In the genomic region with DNA sequence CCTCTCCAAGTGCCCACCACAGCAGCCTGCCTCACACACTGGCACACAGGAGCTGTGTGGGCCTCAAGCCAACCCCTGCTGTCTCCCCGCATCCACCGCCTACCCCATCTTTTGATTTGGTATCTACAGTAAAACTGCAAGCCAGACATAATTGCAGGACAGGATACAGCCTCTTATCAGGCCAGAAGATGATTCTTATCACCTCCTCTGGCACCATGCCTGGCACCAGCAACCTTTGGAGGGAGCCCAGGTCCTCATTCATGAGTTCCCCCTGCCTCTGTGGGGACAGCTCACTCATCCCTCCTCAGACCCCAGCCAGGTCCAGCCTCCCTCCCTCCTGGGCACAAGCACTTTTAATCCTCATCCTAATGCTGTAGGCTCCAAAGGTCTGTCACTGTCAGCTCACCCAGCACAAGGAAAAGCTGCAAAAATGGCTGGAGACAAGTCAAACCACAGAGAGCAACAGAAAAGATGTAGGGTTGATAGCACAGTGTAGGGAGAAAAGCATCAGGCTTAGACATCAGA, we compare ENCODE assay signal across 16 cellular contexts. TPM values are rescaled to one million over a fixed set of nuclear protein-coding genes. Genes with fewer than 3 reads are reported as not detected.
DNase-seq lines count a peak whose midpoint lies in the region; ATAC-seq and TF ChIP-seq lines count a peak whose summit lies in the region.
"Had no signal": no experiment of that assay in that cellular context is flagged by ENCODE, and none has a peak within 500 bp of the region (broad histone marks: within the 10 kb centered on the region; RNA-seq: fewer than 3 reads in every experiment).

No MANE protein-coding gene starts in this region.

- H3K4me1 Mint-ChIP-seq in CD14-positive monocyte, result peaks cover 14% of the 10 kb centered on the region

- H3K27me3 ChIP-seq in iPS-15b (ENCODE audit: control insufficient read depth, insufficient read depth, low read length), result no peaks in the 10 kb centered on the region
- H3K27me3 ChIP-seq: right lobe of liver had no signal

- DNase-seq in CD14-positive monocyte (ENCODE audit: low spot score) (peak; percentile 22), G401 (ENCODE audit: low spot score) (peak; percentile 44), AML-193 (lab: John Stamatoyannopoulos, UW) (no peak), NCI-H69 (lab: John Stamatoyannopoulos, UW) (no peak), NCI-H774 (lab: John Stamatoyannopoulos, UW) (no peak)
- DNase-seq: activated CD4-positive, alpha-beta T cell treated with anti-CD3 and anti-CD28 coated beads for 4 hours; activated T-cell treated with anti-CD3 and anti-CD28 coated beads, Interleukin-2, amount 50 U/mL, for 72 hours; CD8-positive, alpha-beta memory T cell; lower lobe of right lung; OCI-M1; stimulated activated naive B cell treated with anti-CD40 and anti-IgM and Interleukin-4, amounts not matched to agents 10 μg/mL and 1 μg/mL and 100 μg/mL, for 72 hours had no signal

- H3K9me3 Mint-ChIP-seq in CD14-positive monocyte, result peaks cover 0 to 1% (median 0%) of the 10 kb centered on the region in 7 donors
- H3K9me3 Mint-ChIP-seq: activated T-cell treated with anti-CD3 and anti-CD28 coated beads, Interleukin-2, amount 50 U/mL, for 72 hours; CD8-positive, alpha-beta memory T cell; dendritic cell treated with granulocyte-macrophage colony-stimulating factor and Interleukin-4, amounts not matched to agents 40 ng/mL and 50 ng/mL, for 4 days; stimulated activated naive B cell treated with anti-CD40 and anti-IgM and Interleukin-4, amounts not matched to agents 10 μg/mL and 1 μg/mL and 100 μg/mL, for 72 hours had no signal

- peak overlapping the region; percentile 12 for H3K9ac ChIP-seq in iPS-15b (ENCODE audit: low read depth, low read length)

- no peak overlapping the region for H3K4me3 Mint-ChIP-seq in CD14-positive monocyte
- H3K4me3 Mint-ChIP-seq: activated T-cell treated with anti-CD3 and anti-CD28 coated beads, Interleukin-2, amount 50 U/mL, for 72 hours; dendritic cell treated with granulocyte-macrophage colony-stimulating factor and Interleukin-4, amounts not matched to agents 40 ng/mL and 50 ng/mL, for 4 days; stimulated activated naive B cell treated with anti-CD40 and anti-IgM and Interleukin-4, amounts not matched to agents 10 μg/mL and 1 μg/mL and 100 μg/mL, for 72 hours had no signal

- peak; percentile 64 for ATAC-seq in SK-N-SH treated with all-trans-retinoic acid at 6 μM for 48 hours
- no peak for ATAC-seq in HG03095 (IDR thresholded peaks at IDR 0.05; ENCODE audit: unreplicated experiment)
- ATAC-seq: lower lobe of right lung; right lobe of liver; stimulated activated naive B cell treated with anti-CD40 and anti-IgM and Interleukin-4, amounts not matched to agents 10 μg/mL and 1 μg/mL and 100 μg/mL, for 72 hours had no signal

- no peak overlapping the region for H3K4me3 ChIP-seq in iPS-15b (ENCODE audit: low read depth, low read length)
- H3K4me3 ChIP-seq: lower lobe of right lung, right lobe of liver had no signal

- intact Hi-C loops in CD14-positive monocyte (cut with micrococcal nuclease), result no loop called here

- H3K36me3 ChIP-seq in iPS-15b (ENCODE audit: control insufficient read depth, insufficient read depth, low read length), result no peaks in the 10 kb centered on the region
- H3K36me3 ChIP-seq: lower lobe of right lung, right lobe of liver had no signal

- in situ Hi-C loops in G401 (cut with HindIII; ENCODE audit: low sequenced_read_pairs), result no loop called here

- H3K36me3 Mint-ChIP-seq in CD14-positive monocyte, result no peaks in the 10 kb centered on the region
- H3K36me3 Mint-ChIP-seq: stimulated activated naive B cell treated with anti-CD40 and anti-IgM and Interleukin-4, amounts not matched to agents 10 μg/mL and 1 μg/mL and 100 μg/mL, for 72 hours had no signal

- H3K27me3 Mint-ChIP-seq in CD14-positive monocyte (ENCODE audit: low read depth in 3 of 3), result peaks cover 3 to 10% (median 7%) of the 10 kb centered on the region in 3 donors
- H3K27me3 Mint-ChIP-seq: stimulated activated naive B cell treated with anti-CD40 and anti-IgM and Interleukin-4, amounts not matched to agents 10 μg/mL and 1 μg/mL and 100 μg/mL, for 72 hours had no signal

- H3K9me3 ChIP-seq in iPS-15b (ENCODE audit: control insufficient read depth, insufficient read depth, low read length), result no peaks in the 10 kb centered on the region
- H3K9me3 ChIP-seq: lower lobe of right lung, right lobe of liver had no signal

- TF ChIP-seq CTCF in CD14-positive monocyte (IDR thresholded peaks at IDR 0.05), result no peak

- H3K27ac Mint-ChIP-seq in CD14-positive monocyte, result no peak overlapping the region
- H3K27ac Mint-ChIP-seq: activated T-cell treated with anti-CD3 and anti-CD28 coated beads, Interleukin-2, amount 50 U/mL, for 72 hours; dendritic cell treated with granulocyte-macrophage colony-stimulating factor and Interleukin-4, amounts not matched to agents 40 ng/mL and 50 ng/mL, for 4 days; stimulated activated naive B cell treated with anti-CD40 and anti-IgM and Interleukin-4, amounts not matched to agents 10 μg/mL and 1 μg/mL and 100 μg/mL, for 72 hours had no signal

- H3K4me1 ChIP-seq in iPS-15b (ENCODE audit: control insufficient read depth, insufficient read depth, low read length), result peaks cover 4% of the 10 kb centered on the region
- H3K4me1 ChIP-seq: right lobe of liver had no signal

TF ChIP-seq in SK-N-SH treated with all-trans-retinoic acid at 6 μM for 48 hours, 23 proteins besides CTCF, POLR2A, EP300 and RAD21:
- TF ChIP-seq PPARA (CRISPR knock-in tag; IDR thresholded peaks at IDR 0.05; ENCODE audit: borderline replicate concordance), result no peak
- peak; percentile 68; the same call in 1 of the 2 replicates for TF ChIP-seq TCF4 (CRISPR knock-in tag; IDR thresholded peaks at IDR 0.05; ENCODE audit: borderline replicate concordance)
- TF ChIP-seq TOX (CRISPR knock-in tag; IDR thresholded peaks at IDR 0.05; ENCODE audit: borderline replicate concordance), result no peak
- no peak for TF ChIP-seq ZNF70 (CRISPR knock-in tag; IDR thresholded peaks at IDR 0.05)
- TF ChIP-seq, protein P1, sequence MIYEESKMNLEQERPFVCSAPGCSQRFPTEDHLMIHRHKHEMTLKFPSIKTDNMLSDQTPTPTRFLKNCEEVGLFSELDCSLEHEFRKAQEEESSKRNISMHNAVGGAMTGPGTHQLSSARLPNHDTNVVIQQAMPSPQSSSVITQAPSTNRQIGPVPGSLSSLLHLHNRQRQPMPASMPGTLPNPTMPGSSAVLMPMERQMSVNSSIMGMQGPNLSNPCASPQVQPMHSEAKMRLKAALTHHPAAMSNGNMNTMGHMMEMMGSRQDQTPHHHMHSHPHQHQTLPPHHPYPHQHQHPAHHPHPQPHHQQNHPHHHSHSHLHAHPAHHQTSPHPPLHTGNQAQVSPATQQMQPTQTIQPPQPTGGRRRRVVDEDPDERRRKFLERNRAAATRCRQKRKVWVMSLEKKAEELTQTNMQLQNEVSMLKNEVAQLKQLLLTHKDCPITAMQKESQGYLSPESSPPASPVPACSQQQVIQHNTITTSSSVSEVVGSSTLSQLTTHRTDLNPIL (CRISPR knock-in tag; IDR thresholded peaks at IDR 0.05; ENCODE audit: low read depth), result no peak
- TF ChIP-seq ZFP3 (CRISPR knock-in tag; IDR thresholded peaks at IDR 0.05), result no peak

RNA-seq across cellular contexts. Expression of a gene that starts 9.7 kb away (rescaled TPM):
- under 1 TPM; 0.57 to 0.93 TPM for polyA plus RNA-seq in CD14-positive monocyte
- 18.1 and 19.0 TPM in 2 replicates for total RNA-seq in G401 (2014; rRNA removed; shearing (Covaris generic))

RNA-seq across cellular contexts. Expression of a gene that starts 31.6 kb away (rescaled TPM):
- polyA plus RNA-seq in CD14-positive monocyte, result 1 to 10 TPM; 5.9 to 9.5 TPM
- 11.4 and 24.6 TPM in 2 replicates for total RNA-seq in G401 (2014; rRNA removed; shearing (Covaris generic))

Comparison
In these comparisons a context has a peak if more than half of its experiments do, and no peak if none do; other contexts are left out.
1. DNase-seq: peak in CD14-positive monocyte (single experiment) and G401 (single experiment); none in AML-193 (0 of 2), NCI-H69 (single experiment) and NCI-H774 (single experiment).